Comparison of ENCODE assay signal across 8 cellular contexts in genomic region chr6:27187546-27188205, GRCh38. TPM values are rescaled to one million over a fixed set of nuclear protein-coding genes. Genes with fewer than 3 reads are reported as not detected.
DNase-seq lines count a peak whose midpoint lies in the region; ATAC-seq and TF ChIP-seq lines count a peak whose summit lies in the region.
"Not testable (repeated sequence)": the region's sequence is repeated elsewhere in the genome, so short reads cannot be mapped to it uniquely, and the experiment has no call there.

No MANE protein-coding gene starts in this region.

- peak overlapping the region; percentile 97 for H3K27ac Mint-ChIP-seq in WTC11

- H3K9ac ChIP-seq in ES-I3 (ENCODE audit: low read depth, low read length) (peak overlapping the region; percentile 82), mesenchymal stem cell (ENCODE audit: low read length) (peak overlapping the region; percentile 90)

- not testable (repeated sequence) for H2BK120ac ChIP-seq in mesenchymal stem cell (ENCODE audit: low read depth, low read length)

- H3K9me3 ChIP-seq in ES-I3 (ENCODE audit: control insufficient read depth, insufficient read depth, low read length); mesenchymal stem cell (ENCODE audit: control insufficient read depth, low read length); vagina: not testable (repeated sequence)

- not testable (repeated sequence) for H3K14ac ChIP-seq in mesenchymal stem cell (ENCODE audit: low read length in 2 of 2)

- peaks cover 20% of the 10 kb centered on the region for H3K4me1 Mint-ChIP-seq in WTC11

- peak overlapping the region in 1 of 2 experiments; percentile 55 for H3K18ac ChIP-seq in mesenchymal stem cell (ENCODE audit: low read depth in 1 of 2, low read length in 2 of 2)

- H3K4me3 ChIP-seq in NB4 (ENCODE audit: low read depth, low read length) (peak overlapping the region; percentile 77), brain microvascular endothelial cell (ENCODE audit: low read depth, low read length) (peak overlapping the region; percentile 64), fibroblast of villous mesenchyme (ENCODE audit: low read depth, low read length) (peak overlapping the region; percentile 77), mesenchymal stem cell (ENCODE audit: insufficient read depth in 1 of 2, low read depth in 1 of 2, low read length in 2 of 2) (peak overlapping the region; percentile 39 to 94), retinal pigment epithelial cell (ENCODE audit: low read length) (peak overlapping the region; percentile 78), vagina (peak overlapping the region; percentile 58 to 60)

- ATAC-seq in WTC11, result not testable (repeated sequence)

- H2BK12ac ChIP-seq in mesenchymal stem cell (ENCODE audit: low read length in 2 of 2), result not testable (repeated sequence)

- not testable (repeated sequence) for H3K36me3 Mint-ChIP-seq in WTC11

- H3K36me3 ChIP-seq in ES-I3 (ENCODE audit: insufficient read depth, low read length); brain microvascular endothelial cell (replicated peaks); mesenchymal stem cell (ENCODE audit: control insufficient read depth in 1 of 2, insufficient read depth in 2 of 2, low read depth in 1 of 2, low read length in 2 of 2); vagina: not testable (repeated sequence)

- not testable (repeated sequence) for H3K79me1 ChIP-seq in mesenchymal stem cell (replicated peaks; ENCODE audit: low read length, poor library complexity, severe bottlenecking)

- not testable (repeated sequence) for H2AK5ac ChIP-seq in mesenchymal stem cell (ENCODE audit: low read length, severe bottlenecking)

- peak overlapping the region; percentile 59 for H3K27ac ChIP-seq in brain microvascular endothelial cell
- H3K27ac ChIP-seq in mesenchymal stem cell (ENCODE audit: low read length, poor library complexity, severe bottlenecking), result peak overlapping the region; percentile 94
- peak overlapping the region; percentile 84 for H3K27ac ChIP-seq in vagina

- peak overlapping the region; percentile 89 for H3K4me2 ChIP-seq in mesenchymal stem cell (ENCODE audit: low read length, poor library complexity, severe bottlenecking)

- H3K4ac ChIP-seq in mesenchymal stem cell (ENCODE audit: low read depth in 1 of 2, low read length in 2 of 2), result not testable (repeated sequence)

- in situ Hi-C loops in brain microvascular endothelial cell (cut with HindIII; ENCODE audit: low pct_ligation_motif_present, low sequenced_read_pairs), result not testable (repeated sequence)

- not testable (repeated sequence) for H4K91ac ChIP-seq in mesenchymal stem cell (ENCODE audit: low read length)

- peak overlapping the region; percentile 41 for H2BK15ac ChIP-seq in mesenchymal stem cell (ENCODE audit: low read depth, poor library complexity, severe bottlenecking)

- intact Hi-C loops in vagina (cut with DNase I), result not testable (repeated sequence)

- not testable (repeated sequence) for H3K4me1 ChIP-seq in ES-I3 (ENCODE audit: insufficient read depth, low read length); mesenchymal stem cell (ENCODE audit: control insufficient read depth, insufficient read depth, low read depth, low read length); vagina

- 25% methylated on average over 16 of the region's 20 CpGs for WGBS in mesenchymal stem cell

- not testable (repeated sequence) for TF ChIP-seq POLR2A in NB4 (IDR thresholded peaks at IDR 0.05; ENCODE audit: extremely low read depth, insufficient read length); vagina (IDR thresholded peaks at IDR 0.05)

- H3K27me3 Mint-ChIP-seq in WTC11 (ENCODE audit: low read depth), result peaks cover 36% of the 10 kb centered on the region

- POLR2A ChIA-PET in WTC11 (lab: Charles Lee), result interaction anchor here (0.5 to 1.2 kb wide), 7 partner anchors 9 to 373 kb away, joined by 3 to 18 read pairs (median 4); no protein-coding TSS in a partner anchor

- not testable (repeated sequence) for H4K8ac ChIP-seq in mesenchymal stem cell (ENCODE audit: low read length)

- DNase-seq in NB4 (ENCODE audit: low read depth); WTC11 (ENCODE audit: low spot score); brain microvascular endothelial cell; fibroblast of villous mesenchyme (ENCODE audit: low read depth); mesenchymal stem cell; retinal pigment epithelial cell (ENCODE audit: low read depth); vagina (ENCODE audit: extremely low spot score in 2 of 2): not testable (repeated sequence)

- CTCF ChIA-PET in WTC11 (lab: Charles Lee), result interaction anchor here (0.7 to 1.8 kb wide), 10 partner anchors 10 to 584 kb away, joined by 3 to 10 read pairs (median 5); no protein-coding TSS in a partner anchor

- H3K23ac ChIP-seq in mesenchymal stem cell (ENCODE audit: low read length in 2 of 2), result not testable (repeated sequence)

- H2BK5ac ChIP-seq in mesenchymal stem cell (ENCODE audit: low read depth, low read length, poor library complexity, severe bottlenecking), result not testable (repeated sequence)

- H3K27me3 ChIP-seq in brain microvascular endothelial cell (replicated peaks); vagina: not testable (repeated sequence)
- peaks cover 0 to 10% of the 10 kb centered on the region in 2 experiments for H3K27me3 ChIP-seq in mesenchymal stem cell (ENCODE audit: control insufficient read depth in 1 of 2, insufficient read depth in 1 of 2, low read length in 2 of 2)

- not testable (repeated sequence) for H3K9me3 Mint-ChIP-seq in WTC11

- not testable (repeated sequence) for TF ChIP-seq CTCF in NB4 (IDR thresholded peaks at IDR 0.05; ENCODE audit: low read depth, low read length); WTC11 (IDR thresholded peaks at IDR 0.05); brain microvascular endothelial cell (IDR thresholded peaks at IDR 0.05; ENCODE audit: low read depth, low read length, missing control alignments); fibroblast of villous mesenchyme (IDR thresholded peaks at IDR 0.05; ENCODE audit: insufficient read depth, low read depth, low read length); retinal pigment epithelial cell (conservative IDR thresholded peaks at IDR 0.05; ENCODE audit: low read depth, low read length); vagina (IDR thresholded peaks at IDR 0.05)

- H2AFZ ChIP-seq in mesenchymal stem cell (ENCODE audit: low read depth, low read length), result peak overlapping the region; percentile 21

- H3K4me3 Mint-ChIP-seq in WTC11, result peak overlapping the region; percentile 95

RNA-seq across cellular contexts. Expression of gene PRSS16, which starts 59.8 kb away (rescaled TPM):
- total RNA-seq in WTC11 (2021), result 18.5 to 21.1 TPM (median 19.3 TPM) in 3 replicates
- under 0.01 TPM in 1 of 2 replicates, not detected in the other for total RNA-seq in fibroblast of villous mesenchyme
- 0.17 TPM for polyA plus RNA-seq in mesenchymal stem cell (2013, experiment 1 of 2)
- polyA plus RNA-seq in mesenchymal stem cell (2013, experiment 2 of 2), result 0.21 TPM
- total RNA-seq in vagina, result 1.2 TPM
